ENCODE assay signal across 37 cellular contexts in the genomic region with DNA sequence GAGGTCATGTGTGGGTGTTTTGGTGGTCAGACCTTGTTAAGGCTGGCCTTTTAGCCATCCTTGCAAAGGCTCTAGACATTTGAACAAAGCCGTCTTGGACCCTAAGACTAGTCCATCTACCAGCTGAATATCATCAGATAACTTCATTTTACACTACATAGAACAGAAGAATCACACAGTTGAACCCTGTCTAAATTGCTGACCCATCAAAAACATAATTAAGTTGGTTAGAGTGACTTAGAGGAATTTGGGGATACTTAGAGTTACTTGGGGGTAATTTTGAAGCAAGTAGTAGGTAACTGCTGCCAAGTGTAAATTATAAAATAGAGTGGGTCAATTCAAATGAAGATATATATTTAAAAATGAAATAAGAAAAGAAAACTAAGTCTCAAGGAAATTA.
"Had no signal": no experiment of that assay in that cellular context is flagged by ENCODE, and none has a peak within 500 bp of the region (broad histone marks: within the 10 kb centered on the region; RNA-seq: fewer than 3 reads in every experiment).

No MANE protein-coding gene starts in this region.

- DNase-seq: activated B cell treated with CpG ODN at 0.5 μM for 24 hours; activated CD4-positive, alpha-beta memory T cell treated with anti-CD3 and anti-CD28 coated beads for 36 hours; activated CD4-positive, alpha-beta T cell treated with anti-CD3 and anti-CD28 coated beads for 4 hours; activated CD4-positive, alpha-beta T cell treated with anti-CD3 and anti-CD28 coated beads, Interleukin-2, amount 10 ng/mL, durations not matched to agents 24 days and 14 days; activated CD4-positive, alpha-beta T cell treated with anti-CD3 and anti-CD28 coated beads, Interleukin-2, amount 50 U/mL, for 1 hour; activated CD4-positive, alpha-beta T cell treated with anti-CD3 and anti-CD28 coated beads, Interleukin-2, amount 50 U/mL, for 4 hours; activated CD4-positive, CD25-positive, alpha-beta regulatory T cell treated with anti-CD3 and anti-CD28 coated beads, Interleukin-2, amount 50 U/mL, for 72 hours; activated CD8-positive, alpha-beta memory T cell treated with anti-CD3 and anti-CD28 coated beads, Interleukin-2, amount 50 U/mL, for 4 hours; activated CD8-positive, alpha-beta T cell treated with anti-CD3 and anti-CD28 coated beads for 36 hours; activated effector memory CD4-positive, alpha-beta T cell treated with anti-CD3 and anti-CD28 coated beads, Interleukin-2, amount 50 U/mL, for 16 hours; activated gamma-delta T cell treated with Interleukin-2 at 50 U/mL for 16 hours; activated naive CD4-positive, alpha-beta T cell; activated naive CD4-positive, alpha-beta T cell treated with anti-CD3 and anti-CD28 coated beads for 36 hours; activated naive CD4-positive, alpha-beta T cell treated with anti-CD3 and anti-CD28 coated beads, Interleukin-2, amount 50 U/mL, for 16 hours; activated naive CD8-positive, alpha-beta T cell treated with anti-CD3 and anti-CD28 coated beads for 36 hours; activated T-cell treated with anti-CD3 and anti-CD28 coated beads for 4 hours; activated T-cell treated with anti-CD3 and anti-CD28 coated beads, Interleukin-2, amount 50 U/mL, for 1 hour; activated T-cell treated with anti-CD3 and anti-CD28 coated beads, Interleukin-2, amount 50 U/mL, for 4 hours; activated T-cell treated with anti-CD3 and anti-CD28 coated beads, Interleukin-2, amount 50 U/mL, for 72 hours; adrenal gland; amniotic stem cell; aorta; caudate nucleus; cerebellar nuclear complex; T-helper 2 cell; T-helper 9 cell had no signal

- ATAC-seq: activated CD8-positive, alpha-beta T cell treated with anti-CD3 and anti-CD28 coated beads for 36 hours; activated naive CD4-positive, alpha-beta T cell treated with anti-CD3 and anti-CD28 coated beads, Interleukin-2, amount 50 U/mL, for 72 hours; activated T-cell treated with anti-CD3 and anti-CD28 coated beads, Interleukin-2, amount 50 U/mL, for 4 hours; activated T-cell treated with anti-CD3 and anti-CD28 coated beads, Interleukin-2, amount 50 U/mL, for 72 hours; activated T-helper 17 cell treated with anti-CD3 and anti-CD28 coated beads, Interleukin-2, amount 50 U/mL, for 72 hours had no signal

- H3K4me1 ChIP-seq: adrenal gland had no signal

- FAIRE-seq: bronchial epithelial cell, TTC549 had no signal

- H3K27me3 Mint-ChIP-seq: activated B cell treated with CpG ODN at 0.5 μM for 24 hours; activated CD4-positive, alpha-beta memory T cell treated with anti-CD3 and anti-CD28 coated beads for 36 hours; activated CD4-positive, alpha-beta T cell treated with anti-CD3 and anti-CD28 coated beads, Interleukin-2, amount 10 ng/mL, durations not matched to agents 24 days and 14 days; activated CD8-positive, alpha-beta T cell treated with anti-CD3 and anti-CD28 coated beads for 36 hours; activated naive CD8-positive, alpha-beta T cell treated with anti-CD3 and anti-CD28 coated beads for 36 hours; activated T-helper 17 cell treated with anti-CD3 and anti-CD28 coated beads, Interleukin-2, amount 50 U/mL, for 72 hours; brain; central memory CD8-positive, alpha-beta T cell had no signal

- H3K27ac Mint-ChIP-seq: activated B cell treated with CpG ODN at 0.5 μM for 24 hours; activated CD4-positive, alpha-beta memory T cell treated with anti-CD3 and anti-CD28 coated beads for 36 hours; activated CD4-positive, alpha-beta T cell treated with anti-CD3 and anti-CD28 coated beads, Interleukin-2, amount 10 ng/mL, durations not matched to agents 24 days and 14 days; activated CD8-positive, alpha-beta T cell treated with anti-CD3 and anti-CD28 coated beads for 36 hours; activated naive CD4-positive, alpha-beta T cell treated with anti-CD3 and anti-CD28 coated beads for 36 hours; activated naive CD4-positive, alpha-beta T cell treated with anti-CD3 and anti-CD28 coated beads, Interleukin-2, amount 50 U/mL, for 72 hours; activated naive CD8-positive, alpha-beta T cell treated with anti-CD3 and anti-CD28 coated beads for 36 hours; activated T-cell treated with anti-CD3 and anti-CD28 coated beads, Interleukin-2, amount 50 U/mL, for 72 hours; activated T-helper 1 cell treated with anti-CD3 and anti-CD28 coated beads, Interleukin-12 subunit alpha, Interleukin-12 subunit beta, Interleukin-2, Interleukin-4 antibody, amounts not matched to agents 30 ng/mL and 10 ng/mL and 1 ng/mL, durations not matched to agents 14 hours and 24 hours and 36 hours; activated T-helper 17 cell treated with anti-CD3 and anti-CD28 coated beads, Interleukin-2, amount 50 U/mL, for 72 hours; brain; T-helper 1 cell treated with Interleukin-12 subunit alpha and Interleukin-12 subunit beta and Interleukin-4 antibody, amounts not matched to agents 30 μg/mL and 1 μg/mL, for 36 hours; T-helper 2 cell treated with Interferon-gamma antibody and Interleukin-4, amounts not matched to agents 5 μg/mL and 100 μg/mL, for 36 hours had no signal

- H3K4me3 Mint-ChIP-seq: activated B cell treated with CpG ODN at 0.5 μM for 24 hours; activated CD4-positive, alpha-beta memory T cell treated with anti-CD3 and anti-CD28 coated beads for 36 hours; activated CD4-positive, alpha-beta T cell treated with anti-CD3 and anti-CD28 coated beads, Interleukin-2, amount 10 ng/mL, durations not matched to agents 24 days and 14 days; activated CD8-positive, alpha-beta T cell treated with anti-CD3 and anti-CD28 coated beads for 36 hours; activated naive CD4-positive, alpha-beta T cell treated with anti-CD3 and anti-CD28 coated beads for 36 hours; activated naive CD8-positive, alpha-beta T cell treated with anti-CD3 and anti-CD28 coated beads for 36 hours; activated T-cell treated with anti-CD3 and anti-CD28 coated beads, Interleukin-2, amount 50 U/mL, for 4 hours; activated T-cell treated with anti-CD3 and anti-CD28 coated beads, Interleukin-2, amount 50 U/mL, for 72 hours; activated T-helper 1 cell treated with anti-CD3 and anti-CD28 coated beads, Interleukin-12 subunit alpha, Interleukin-12 subunit beta, Interleukin-2, Interleukin-4 antibody, amounts not matched to agents 30 ng/mL and 10 ng/mL and 1 ng/mL, durations not matched to agents 14 hours and 24 hours and 36 hours; activated T-helper 17 cell treated with anti-CD3 and anti-CD28 coated beads, Interleukin-2, amount 50 U/mL, for 72 hours; brain; central memory CD8-positive, alpha-beta T cell; T-helper 1 cell treated with Interleukin-12 subunit alpha and Interleukin-12 subunit beta and Interleukin-4 antibody, amounts not matched to agents 30 μg/mL and 1 μg/mL, for 36 hours; T-helper 2 cell treated with Interferon-gamma antibody and Interleukin-4, amounts not matched to agents 5 μg/mL and 100 μg/mL, for 36 hours had no signal

- H3K4me3 ChIP-seq: adrenal gland, cardiac muscle cell had no signal

- H3K36me3 Mint-ChIP-seq: activated CD4-positive, alpha-beta memory T cell treated with anti-CD3 and anti-CD28 coated beads for 36 hours; activated naive CD4-positive, alpha-beta T cell treated with anti-CD3 and anti-CD28 coated beads, Interleukin-2, amount 50 U/mL, for 72 hours; activated naive CD8-positive, alpha-beta T cell treated with anti-CD3 and anti-CD28 coated beads for 36 hours; brain had no signal

- H3K4me1 Mint-ChIP-seq: activated B cell treated with CpG ODN at 0.5 μM for 24 hours; activated CD4-positive, alpha-beta T cell treated with anti-CD3 and anti-CD28 coated beads, Interleukin-2, amount 10 ng/mL, durations not matched to agents 24 days and 14 days; activated naive CD8-positive, alpha-beta T cell treated with anti-CD3 and anti-CD28 coated beads for 36 hours; activated T-helper 17 cell treated with anti-CD3 and anti-CD28 coated beads, Interleukin-2, amount 50 U/mL, for 72 hours; brain; central memory CD8-positive, alpha-beta T cell had no signal

- H3K36me3 ChIP-seq: adrenal gland, cardiac muscle cell had no signal

- H3K9me3 ChIP-seq: adrenal gland had no signal

- H3K27ac ChIP-seq: adrenal gland, cardiac muscle cell, VCaP had no signal

- H3K9me3 Mint-ChIP-seq: activated T-helper 1 cell treated with anti-CD3 and anti-CD28 coated beads, Interleukin-12 subunit alpha, Interleukin-12 subunit beta, Interleukin-2, Interleukin-4 antibody, amounts not matched to agents 30 ng/mL and 10 ng/mL and 1 ng/mL, durations not matched to agents 14 hours and 24 hours and 36 hours; brain; T-helper 1 cell treated with Interleukin-12 subunit alpha and Interleukin-12 subunit beta and Interleukin-4 antibody, amounts not matched to agents 30 μg/mL and 1 μg/mL, for 36 hours had no signal

- H3K27me3 ChIP-seq: adrenal gland, cardiac muscle cell had no signal
